In genomic region chr2:6826081-6826913, GRCh38 we compare ENCODE assay signal across 1 cellular context.
A peak's percentile ranks its signal among the peaks of the same experiment; 100 is the strongest.
TF ChIP-seq lines count a peak whose summit lies in the region.

No MANE protein-coding gene starts in this region.

TF ChIP-seq in K562, 482 proteins besides CTCF, POLR2A, EP300 and RAD21 (continued from another document and continues in another):
- TF ChIP-seq ZNF318 (IDR thresholded peaks at IDR 0.05; ENCODE audit: borderline replicate concordance in 1 of 2, low read depth in 1 of 2): no peak
- no peak for TF ChIP-seq CBFB (CRISPR knock-in tag; IDR thresholded peaks at IDR 0.05)
- TF ChIP-seq CTCFL (IDR thresholded peaks at IDR 0.05; ENCODE audit: borderline replicate concordance, insufficient read depth, low read depth, low read length, poor library complexity, severe bottlenecking): no peak
- TF ChIP-seq ZNF316 (IDR thresholded peaks at IDR 0.05): peak; percentile 94
- TF ChIP-seq SPI1 (IDR thresholded peaks at IDR 0.05; ENCODE audit: borderline replicate concordance, low read depth, low read length): peak; percentile 83
- no peak for TF ChIP-seq NFIC (IDR thresholded peaks at IDR 0.05)
- peak; percentile 85 for TF ChIP-seq DEAF1 (CRISPR knock-in tag; IDR thresholded peaks at IDR 0.05)
- TF ChIP-seq, protein P1, sequence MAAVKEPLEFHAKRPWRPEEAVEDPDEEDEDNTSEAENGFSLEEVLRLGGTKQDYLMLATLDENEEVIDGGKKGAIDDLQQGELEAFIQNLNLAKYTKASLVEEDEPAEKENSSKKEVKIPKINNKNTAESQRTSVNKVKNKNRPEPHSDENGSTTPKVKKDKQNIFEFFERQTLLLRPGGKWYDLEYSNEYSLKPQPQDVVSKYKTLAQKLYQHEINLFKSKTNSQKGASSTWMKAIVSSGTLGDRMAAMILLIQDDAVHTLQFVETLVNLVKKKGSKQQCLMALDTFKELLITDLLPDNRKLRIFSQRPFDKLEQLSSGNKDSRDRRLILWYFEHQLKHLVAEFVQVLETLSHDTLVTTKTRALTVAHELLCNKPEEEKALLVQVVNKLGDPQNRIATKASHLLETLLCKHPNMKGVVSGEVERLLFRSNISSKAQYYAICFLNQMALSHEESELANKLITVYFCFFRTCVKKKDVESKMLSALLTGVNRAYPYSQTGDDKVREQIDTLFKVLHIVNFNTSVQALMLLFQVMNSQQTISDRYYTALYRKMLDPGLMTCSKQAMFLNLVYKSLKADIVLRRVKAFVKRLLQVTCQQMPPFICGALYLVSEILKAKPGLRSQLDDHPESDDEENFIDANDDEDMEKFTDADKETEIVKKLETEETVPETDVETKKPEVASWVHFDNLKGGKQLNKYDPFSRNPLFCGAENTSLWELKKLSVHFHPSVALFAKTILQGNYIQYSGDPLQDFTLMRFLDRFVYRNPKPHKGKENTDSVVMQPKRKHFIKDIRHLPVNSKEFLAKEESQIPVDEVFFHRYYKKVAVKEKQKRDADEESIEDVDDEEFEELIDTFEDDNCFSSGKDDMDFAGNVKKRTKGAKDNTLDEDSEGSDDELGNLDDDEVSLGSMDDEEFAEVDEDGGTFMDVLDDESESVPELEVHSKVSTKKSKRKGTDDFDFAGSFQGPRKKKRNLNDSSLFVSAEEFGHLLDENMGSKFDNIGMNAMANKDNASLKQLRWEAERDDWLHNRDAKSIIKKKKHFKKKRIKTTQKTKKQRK (IDR thresholded peaks at IDR 0.05; ENCODE audit: borderline replicate concordance, low read depth, low read length): no peak
- no peak for TF ChIP-seq DDX20 (tag; IDR thresholded peaks at IDR 0.05; ENCODE audit: low read depth)
- no peak; the same call in 1 of the 2 replicates for TF ChIP-seq ZNF384 (IDR thresholded peaks at IDR 0.05; ENCODE audit: low read depth, low read length)
- TF ChIP-seq SMARCA5 (IDR thresholded peaks at IDR 0.05): no peak
- TF ChIP-seq RBM34 (IDR thresholded peaks at IDR 0.05; ENCODE audit: borderline replicate concordance, insufficient read depth, low read length): no peak
- peak; percentile 55; the same call in 1 of the 2 replicates for TF ChIP-seq NBN (IDR thresholded peaks at IDR 0.05; ENCODE audit: low read depth)
- no peak for TF ChIP-seq TSC22D4 (tag; IDR thresholded peaks at IDR 0.05)
- no peak for TF ChIP-seq FOXA3 (CRISPR knock-in tag; conservative IDR thresholded peaks at IDR 0.05 in 1 of 2, IDR thresholded peaks at IDR 0.05 in 1 of 2)
- no peak for TF ChIP-seq TFE3 (CRISPR knock-in tag; IDR thresholded peaks at IDR 0.05)
- no peak for TF ChIP-seq SREBF1 (IDR thresholded peaks at IDR 0.05; ENCODE audit: borderline replicate concordance, low read depth, low read length)
- no peak for TF ChIP-seq PTBP1 (IDR thresholded peaks at IDR 0.05; ENCODE audit: low read depth, low read length)
- no peak for TF ChIP-seq ZNF785 (CRISPR knock-in tag; IDR thresholded peaks at IDR 0.05)
- TF ChIP-seq, protein P2, sequence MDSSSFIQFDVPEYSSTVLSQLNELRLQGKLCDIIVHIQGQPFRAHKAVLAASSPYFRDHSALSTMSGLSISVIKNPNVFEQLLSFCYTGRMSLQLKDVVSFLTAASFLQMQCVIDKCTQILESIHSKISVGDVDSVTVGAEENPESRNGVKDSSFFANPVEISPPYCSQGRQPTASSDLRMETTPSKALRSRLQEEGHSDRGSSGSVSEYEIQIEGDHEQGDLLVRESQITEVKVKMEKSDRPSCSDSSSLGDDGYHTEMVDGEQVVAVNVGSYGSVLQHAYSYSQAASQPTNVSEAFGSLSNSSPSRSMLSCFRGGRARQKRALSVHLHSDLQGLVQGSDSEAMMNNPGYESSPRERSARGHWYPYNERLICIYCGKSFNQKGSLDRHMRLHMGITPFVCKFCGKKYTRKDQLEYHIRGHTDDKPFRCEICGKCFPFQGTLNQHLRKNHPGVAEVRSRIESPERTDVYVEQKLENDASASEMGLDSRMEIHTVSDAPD (CRISPR knock-in tag; IDR thresholded peaks at IDR 0.05): no peak
- no peak for TF ChIP-seq ZNF282 (CRISPR knock-in tag; IDR thresholded peaks at IDR 0.05)
- TF ChIP-seq HMGXB4 (CRISPR knock-in tag; IDR thresholded peaks at IDR 0.05): no peak
- TF ChIP-seq SP2 (IDR thresholded peaks at IDR 0.05; ENCODE audit: extremely low read depth, low read depth, low read length, poor library complexity, severe bottlenecking): no peak
- TF ChIP-seq GATAD2B (IDR thresholded peaks at IDR 0.05; ENCODE audit: borderline replicate concordance): peak; percentile 65; the same call in 1 of the 2 replicates
- TF ChIP-seq HNRNPLL (IDR thresholded peaks at IDR 0.05; ENCODE audit: low read depth, low read length, poor library complexity, severe bottlenecking): no peak
- peak; percentile 84 for TF ChIP-seq ATF3 (IDR thresholded peaks at IDR 0.05)
- TF ChIP-seq ATF3 (CRISPR knock-in tag; conservative IDR thresholded peaks at IDR 0.05): 0 out of 2 replicates have a peak, but pooled peaks have one; percentile 27
- no peak for TF ChIP-seq PHTF2 (CRISPR knock-in tag; IDR thresholded peaks at IDR 0.05)
- no peak for TF ChIP-seq SREBF2 (CRISPR knock-in tag; IDR thresholded peaks at IDR 0.05)
- TF ChIP-seq, protein P3, sequence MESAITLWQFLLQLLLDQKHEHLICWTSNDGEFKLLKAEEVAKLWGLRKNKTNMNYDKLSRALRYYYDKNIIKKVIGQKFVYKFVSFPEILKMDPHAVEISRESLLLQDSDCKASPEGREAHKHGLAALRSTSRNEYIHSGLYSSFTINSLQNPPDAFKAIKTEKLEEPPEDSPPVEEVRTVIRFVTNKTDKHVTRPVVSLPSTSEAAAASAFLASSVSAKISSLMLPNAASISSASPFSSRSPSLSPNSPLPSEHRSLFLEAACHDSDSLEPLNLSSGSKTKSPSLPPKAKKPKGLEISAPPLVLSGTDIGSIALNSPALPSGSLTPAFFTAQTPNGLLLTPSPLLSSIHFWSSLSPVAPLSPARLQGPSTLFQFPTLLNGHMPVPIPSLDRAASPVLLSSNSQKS (CRISPR knock-in tag; IDR thresholded peaks at IDR 0.05): no peak
